18 cellular contexts compared by ENCODE assay signal in the genomic region with DNA sequence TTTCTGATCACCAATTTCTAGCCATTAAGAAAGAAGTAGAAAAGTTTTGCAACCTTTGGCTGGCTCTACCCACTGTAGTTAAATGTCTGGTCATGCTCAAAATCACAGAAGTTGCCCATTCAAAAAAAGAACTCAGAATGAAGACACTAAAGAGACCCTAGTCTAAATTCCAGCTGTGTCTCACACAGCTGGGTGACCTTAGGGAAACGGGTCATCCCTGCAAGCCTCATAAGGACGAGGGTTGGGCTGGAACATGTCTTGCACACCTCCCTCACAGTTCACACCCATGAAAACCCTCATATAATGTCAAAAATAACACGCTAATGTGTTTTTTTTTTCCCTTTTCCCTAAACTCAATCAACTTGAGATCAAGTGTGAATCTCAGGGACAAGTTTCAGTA. TPM values are rescaled to one million over a fixed set of nuclear protein-coding genes. Genes with fewer than 3 reads are reported as not detected.
A peak's percentile ranks its signal among the peaks of the same experiment; 100 is the strongest.
DNase-seq lines count a peak whose midpoint lies in the region; ATAC-seq and TF ChIP-seq lines count a peak whose summit lies in the region.
"Had no signal": no experiment of that assay in that cellular context is flagged by ENCODE, and none has a peak within 500 bp of the region (broad histone marks: within the 10 kb centered on the region; RNA-seq: fewer than 3 reads in every experiment).

No MANE protein-coding gene starts in this region.

- peaks cover 0 to 57% (median 53%) of the 10 kb centered on the region in 4 donors for H3K4me1 ChIP-seq in esophagus muscularis mucosa
- peaks cover 0 to 36% (median 5%) of the 10 kb centered on the region in 4 donors for H3K4me1 ChIP-seq in right lobe of liver

- H3K9me3 ChIP-seq in esophagus muscularis mucosa (no peaks in the 10 kb centered on the region), right lobe of liver (no peaks in the 10 kb centered on the region)

- peak in 1 of 4 donors; percentile 39 for ATAC-seq in right lobe of liver
- ATAC-seq in HG02884 (IDR thresholded peaks at IDR 0.05; ENCODE audit: unreplicated experiment): no peak
- ATAC-seq: GM23338 had no signal

- intact Hi-C loops in esophagus muscularis mucosa (cut with DNase I): no loop called here
- intact Hi-C loops in right lobe of liver (cut with DNase I): no loop called here

- no peaks in the 10 kb centered on the region for H3K27me3 ChIP-seq in esophagus muscularis mucosa
- no peaks in the 10 kb centered on the region for H3K27me3 ChIP-seq in right lobe of liver

- no peak for TF ChIP-seq EP300 in esophagus muscularis mucosa (IDR thresholded peaks at IDR 0.05)

- TF ChIP-seq CTCF in esophagus muscularis mucosa (IDR thresholded peaks at IDR 0.05): no peak
- TF ChIP-seq CTCF in right lobe of liver (IDR thresholded peaks at IDR 0.05): no peak

- WGBS in esophagus muscularis mucosa: 61% methylated on average over 3 of the region's 3 CpGs
- 53% methylated on average over 3 of the region's 3 CpGs for WGBS in right lobe of liver (ENCODE audit: insufficient coverage, low coverage, low lambda C conversion rate, missing lambda C conversion rate)

- no peaks in the 10 kb centered on the region for H3K36me3 ChIP-seq in esophagus muscularis mucosa
- H3K36me3 ChIP-seq in right lobe of liver: no peaks in the 10 kb centered on the region

- peak; percentile 9 for DNase-seq in NOMO-1 treated with DMSO at 0.1 percent for 48 hours (lab: John Stamatoyannopoulos, UW; ENCODE audit: unreplicated experiment)
- no peak for DNase-seq in NOMO-1 treated with dmso at 0.1 percent for 144 hours (lab: John Stamatoyannopoulos, UW; ENCODE audit: unreplicated experiment)
- no peak for DNase-seq in esophagus muscularis mucosa (ENCODE audit: extremely low spot score)
- no peak for DNase-seq in right lobe of liver
- DNase-seq in stimulated activated CD4-positive, alpha-beta T cell treated with anti-CD3 and anti-CD28 coated beads, Interleukin-4, amount 100 ng/mL, for 4 hours: no peak
- DNase-seq in AG08396 (ENCODE audit: low spot score): no peak
- no peak for DNase-seq in cerebellum (ENCODE audit: low spot score)
- DNase-seq: 8988T, C1 segment of cervical spinal cord, COR-L47, DMS53, NCI-H1092, NCI-H2107, NCI-H226, NCI-H526 treated with DMSO at 0.1 percent for 48 hours, SHP77 treated with DMSO at 0.1 percent for 48 hours had no signal

- H3K4me3 ChIP-seq in esophagus muscularis mucosa (no peak overlapping the region), right lobe of liver (no peak overlapping the region)
- H3K4me3 ChIP-seq: GM23338 had no signal

- H3K27ac ChIP-seq in esophagus muscularis mucosa (replicated peaks in 1 of 4): peak overlapping the region; percentile 37 to 50 (median 48)
- H3K27ac ChIP-seq in right lobe of liver: peak overlapping the region; percentile 14 to 66 (median 29)

- no peak for TF ChIP-seq POLR2A in esophagus muscularis mucosa (IDR thresholded peaks at IDR 0.05; ENCODE audit: low read depth)
- TF ChIP-seq POLR2A in right lobe of liver (IDR thresholded peaks at IDR 0.05): no peak

RNA-seq across cellular contexts. Expression of a gene that starts 10.3 kb away (rescaled TPM):
- 1 to 10 TPM; 2.5 to 4.4 (median 2.9) TPM for total RNA-seq in esophagus muscularis mucosa
- total RNA-seq in right lobe of liver: 1 to 10 TPM in 1 of 6 experiments, under 1 TPM in 5; 0.12 to 4.0 (median 0.23) TPM
- 2.4 TPM for total RNA-seq in cerebellum
- total RNA-seq: GM23338 had no signal
